ENCODE assay signal across 9 cellular contexts in genomic region chr20:53839423-53840176, GRCh38.
DNase-seq lines count a peak whose midpoint lies in the region; ATAC-seq and TF ChIP-seq lines count a peak whose summit lies in the region.
"Had no signal": no experiment of that assay in that cellular context is flagged by ENCODE, and none has a peak within 500 bp of the region (broad histone marks: within the 10 kb centered on the region; RNA-seq: fewer than 3 reads in every experiment).

No MANE protein-coding gene starts in this region.

- peaks cover 58% of the 10 kb centered on the region for H3K4me1 ChIP-seq in BLaER1
- peaks cover 5% of the 10 kb centered on the region for H3K4me1 ChIP-seq in upper lobe of right lung

- peak; percentile 67 for ATAC-seq in GM21423 (IDR thresholded peaks at IDR 0.05; ENCODE audit: unreplicated experiment)
- peak; percentile 53 for ATAC-seq in left ventricle myocardium superior
- ATAC-seq in upper lobe of right lung = peak; percentile 83

- peaks cover 74% of the 10 kb centered on the region for H3K4me1 Mint-ChIP-seq in activated CD4-positive, alpha-beta memory T cell treated with anti-CD3 and anti-CD28 coated beads, Interleukin-2, amount 10 ng/mL, durations not matched to agents 7 days and 5 days

- peak overlapping the region; percentile 72 for H3K4me3 Mint-ChIP-seq in activated CD4-positive, alpha-beta memory T cell treated with anti-CD3 and anti-CD28 coated beads, Interleukin-2, amount 10 ng/mL, durations not matched to agents 7 days and 5 days

- peaks cover 28% of the 10 kb centered on the region for H3K9me3 ChIP-seq in BLaER1
- H3K9me3 ChIP-seq in upper lobe of right lung = no peaks in the 10 kb centered on the region

- H3K27ac ChIP-seq in BLaER1 = peak overlapping the region; percentile 84
- H3K27ac ChIP-seq in upper lobe of right lung = no peak overlapping the region
- H3K27ac ChIP-seq: C4-2B had no signal

- CTCF ChIA-PET in activated CD4-positive, alpha-beta memory T cell treated with anti-CD3 and anti-CD28 coated beads, Interleukin-2, amount 10 ng/mL, durations not matched to agents 7 days and 5 days (lab: Charles Lee) = interaction anchor here (0.7 to 2.0 kb wide), 4 partner anchors 12 to 101 kb away, joined by 3 to 12 read pairs (median 3); no protein-coding TSS in a partner anchor

- no peaks in the 10 kb centered on the region for H4K20me1 ChIP-seq in BLaER1

- TF ChIP-seq CTCF in upper lobe of right lung (IDR thresholded peaks at IDR 0.05) = no peak

- peak; percentile 82 for DNase-seq in KBM-7
- peak; percentile 82 for DNase-seq in activated CD4-positive, alpha-beta memory T cell treated with anti-CD3 and anti-CD28 coated beads, Interleukin-2, amount 10 ng/mL, durations not matched to agents 7 days and 5 days
- peak; percentile 33 for DNase-seq in left ventricle myocardium superior
- no peak for DNase-seq in upper lobe of right lung
- DNase-seq in NCI-H1436 (lab: John Stamatoyannopoulos, UW) = no peak
- no peak for DNase-seq in posterior cingulate gyrus

- H3K9me3 Mint-ChIP-seq in activated CD4-positive, alpha-beta memory T cell treated with anti-CD3 and anti-CD28 coated beads, Interleukin-2, amount 10 ng/mL, durations not matched to agents 7 days and 5 days = peaks cover 8% of the 10 kb centered on the region

- H3K4me3 ChIP-seq in BLaER1 (0 out of 2 replicates have a peak overlapping the region, but pooled peaks have one; percentile 7), upper lobe of right lung (no peak overlapping the region)

- H3K27ac Mint-ChIP-seq in activated CD4-positive, alpha-beta memory T cell treated with anti-CD3 and anti-CD28 coated beads, Interleukin-2, amount 10 ng/mL, durations not matched to agents 7 days and 5 days = peak overlapping the region; percentile 89

- H3K36me3 ChIP-seq in BLaER1 (no peaks in the 10 kb centered on the region), upper lobe of right lung (no peaks in the 10 kb centered on the region)

- no peaks in the 10 kb centered on the region for H3K27me3 ChIP-seq in BLaER1
- no peaks in the 10 kb centered on the region for H3K27me3 ChIP-seq in upper lobe of right lung

- peaks cover 9% of the 10 kb centered on the region for H3K36me3 Mint-ChIP-seq in activated CD4-positive, alpha-beta memory T cell treated with anti-CD3 and anti-CD28 coated beads, Interleukin-2, amount 10 ng/mL, durations not matched to agents 7 days and 5 days (ENCODE audit: low read depth)

- peak overlapping the region; percentile 54; the same call in 1 of the 2 replicates for H3K9ac ChIP-seq in BLaER1

- H3K4me2 ChIP-seq in BLaER1 = peak overlapping the region; percentile 73

- intact Hi-C loops in left ventricle myocardium superior (cut with micrococcal nuclease) (no loop called here), upper lobe of right lung (cut with DNase I) (no loop called here), posterior cingulate gyrus (cut with DNase I) (no loop called here)

- no peaks in the 10 kb centered on the region for H3K27me3 Mint-ChIP-seq in activated CD4-positive, alpha-beta memory T cell treated with anti-CD3 and anti-CD28 coated beads, Interleukin-2, amount 10 ng/mL, durations not matched to agents 7 days and 5 days

- in situ Hi-C loops in KBM-7 (cut with MboI; ENCODE audit: low pct_unique_long_range_greater_than_20kb, low sequenced_read_pairs) = no loop called here

- POLR2A ChIA-PET in activated CD4-positive, alpha-beta memory T cell treated with anti-CD3 and anti-CD28 coated beads, Interleukin-2, amount 10 ng/mL, durations not matched to agents 7 days and 5 days (lab: Charles Lee) = interaction anchor here (0.8 to 2.5 kb wide), 14 partner anchors 9 to 260 kb away, joined by 3 to 17 read pairs (median 4); no protein-coding TSS in a partner anchor

Comparison
In these comparisons a context has a peak if more than half of its experiments do, and no peak if none do; other contexts are left out.
1. DNase-seq: peak in KBM-7 (single experiment), activated CD4-positive, alpha-beta memory T cell treated with anti-CD3 and anti-CD28 coated beads, Interleukin-2, amount 10 ng/mL, durations not matched to agents 7 days and 5 days (single experiment) and left ventricle myocardium superior (single experiment); none in upper lobe of right lung (single experiment), NCI-H1436 (single experiment) and posterior cingulate gyrus (0 of 10).
2. Peak in every context shown above with its lines, with median percentiles within 50 percentile points of each other: ATAC-seq.